ENCODE assay signal across 9 cellular contexts in genomic region chr3:150737874-150738679, GRCh38. TPM values are rescaled to one million over a fixed set of nuclear protein-coding genes. Genes with fewer than 3 reads are reported as not detected.
DNase-seq lines count a peak whose midpoint lies in the region; ATAC-seq lines count a peak whose summit lies in the region.
"Had no signal": no experiment of that assay in that cellular context is flagged by ENCODE, and none has a peak within 500 bp of the region (broad histone marks: within the 10 kb centered on the region; RNA-seq: fewer than 3 reads in every experiment).

No MANE protein-coding gene starts in this region.

- H3K4me1 Mint-ChIP-seq in activated CD4-positive, alpha-beta memory T cell treated with anti-CD3 and anti-CD28 coated beads, Interleukin-2, amount 10 ng/mL, durations not matched to agents 7 days and 5 days: peaks cover 64% of the 10 kb centered on the region

- H3K36me3 Mint-ChIP-seq in activated CD4-positive, alpha-beta memory T cell treated with anti-CD3 and anti-CD28 coated beads, Interleukin-2, amount 10 ng/mL, durations not matched to agents 7 days and 5 days (ENCODE audit: low read depth): peaks cover 25% of the 10 kb centered on the region

- peak overlapping the region; percentile 44 for H3K27ac Mint-ChIP-seq in activated CD4-positive, alpha-beta memory T cell treated with anti-CD3 and anti-CD28 coated beads, Interleukin-2, amount 10 ng/mL, durations not matched to agents 7 days and 5 days

- DNase-seq in activated CD4-positive, alpha-beta memory T cell treated with anti-CD3 and anti-CD28 coated beads, Interleukin-2, amount 10 ng/mL, durations not matched to agents 7 days and 5 days: peak; percentile 34
- DNase-seq in kidney tubule cell (ENCODE audit: low spot score): peak; percentile 90
- no peak for DNase-seq in NCI-H2196 treated with DMSO at 0.1 percent for 48 hours (lab: John Stamatoyannopoulos, UW; ENCODE audit: unreplicated experiment)
- DNase-seq in medulla oblongata (ENCODE audit: extremely low spot score): no peak
- no peak for DNase-seq in RPMI8226
- no peak for DNase-seq in NCI-H748 treated with DMSO at 0.1 percent for 48 hours (lab: John Stamatoyannopoulos, UW)

- H3K9me3 Mint-ChIP-seq in activated CD4-positive, alpha-beta memory T cell treated with anti-CD3 and anti-CD28 coated beads, Interleukin-2, amount 10 ng/mL, durations not matched to agents 7 days and 5 days: no peaks in the 10 kb centered on the region

- no peak overlapping the region for H3K4me3 Mint-ChIP-seq in activated CD4-positive, alpha-beta memory T cell treated with anti-CD3 and anti-CD28 coated beads, Interleukin-2, amount 10 ng/mL, durations not matched to agents 7 days and 5 days

- POLR2A ChIA-PET in activated CD4-positive, alpha-beta memory T cell treated with anti-CD3 and anti-CD28 coated beads, Interleukin-2, amount 10 ng/mL, durations not matched to agents 7 days and 5 days (lab: Charles Lee): interaction anchor here (0.8 to 1.6 kb wide), 6 partner anchors 17 to 329 kb away, joined by 3 to 39 read pairs (median 4); partner anchors contain the start of genes ERICH6, SELENOT, SIAH2 and TSC22D2

- CTCF ChIA-PET in activated CD4-positive, alpha-beta memory T cell treated with anti-CD3 and anti-CD28 coated beads, Interleukin-2, amount 10 ng/mL, durations not matched to agents 7 days and 5 days (lab: Charles Lee): interaction anchor here (1.4 kb wide), 1 partner anchor 25 kb away, joined by 4 read pairs; the partner anchor contains the start of gene SIAH2

- peak; percentile 44 for ATAC-seq in GM18870 (IDR thresholded peaks at IDR 0.05; ENCODE audit: unreplicated experiment)
- peak; percentile 34 for ATAC-seq in HG03097 (IDR thresholded peaks at IDR 0.05; ENCODE audit: low FRiP score, unreplicated experiment)

- H3K27me3 Mint-ChIP-seq in activated CD4-positive, alpha-beta memory T cell treated with anti-CD3 and anti-CD28 coated beads, Interleukin-2, amount 10 ng/mL, durations not matched to agents 7 days and 5 days: no peaks in the 10 kb centered on the region

RNA-seq across cellular contexts. Expression of gene SIAH2, which starts 24.9 kb away (rescaled TPM):
- total RNA-seq in activated CD4-positive, alpha-beta memory T cell treated with anti-CD3 and anti-CD28 coated beads, Interleukin-2, amount 10 ng/mL, durations not matched to agents 7 days and 5 days: 10 to 100 TPM; 42.5 to 44.9 TPM

RNA-seq across cellular contexts. Expression of gene ERICH6, which starts 34.4 kb away (rescaled TPM):
- total RNA-seq in activated CD4-positive, alpha-beta memory T cell treated with anti-CD3 and anti-CD28 coated beads, Interleukin-2, amount 10 ng/mL, durations not matched to agents 7 days and 5 days: under 1 TPM; 0.38 to 0.81 TPM
- total RNA-seq: thoracic aorta had no signal

Comparison
In these comparisons a context has a peak if more than half of its experiments do, and no peak if none do; other contexts are left out.
1. DNase-seq: peak in activated CD4-positive, alpha-beta memory T cell treated with anti-CD3 and anti-CD28 coated beads, Interleukin-2, amount 10 ng/mL, durations not matched to agents 7 days and 5 days (single experiment) and kidney tubule cell (single experiment); none in NCI-H2196 treated with DMSO at 0.1 percent for 48 hours (single experiment), medulla oblongata (single experiment), RPMI8226 (single experiment) and NCI-H748 treated with DMSO at 0.1 percent for 48 hours (single experiment).